ENCODE assay signal across 8 cellular contexts in genomic region chrX:77447339-77448149, GRCh38. TPM values are rescaled to one million over a fixed set of nuclear protein-coding genes. Genes with fewer than 3 reads are reported as not detected.
DNase-seq lines count a peak whose midpoint lies in the region; ATAC-seq, FAIRE-seq and TF ChIP-seq lines count a peak whose summit lies in the region.
"Had no signal": no experiment of that assay in that cellular context is flagged by ENCODE, and none has a peak within 500 bp of the region (broad histone marks: within the 10 kb centered on the region; RNA-seq: fewer than 3 reads in every experiment).

FGF16 (plus strand) TSS chrX:77447389; CDS start chrX:77447675, 286 bp downstream.

- in situ Hi-C loops in HepG2 (cut with HindIII; ENCODE audit: extremely low pct_ligation_motif_present, low pct_unique_long_range_greater_than_20kb) = no loop called here

- H3K27ac ChIP-seq in HUES64 (ENCODE audit: low read depth, low read length) = no peak within 1 kb of the TSS
- H3K27ac ChIP-seq in breast epithelium = no peak within 1 kb of the TSS
- H3K27ac ChIP-seq in HepG2 (ENCODE audit: extremely low read length, insufficient read depth, low read length) = no peak within 1 kb of the TSS
- H3K27ac ChIP-seq in subcutaneous abdominal adipose tissue (ENCODE audit: low read depth, low read length) = no peak within 1 kb of the TSS

- no peaks in the 10 kb centered on the region for H3K79me2 ChIP-seq in HepG2 (ENCODE audit: insufficient read depth, low read length)

- H3K9ac ChIP-seq in HUES64 (ENCODE audit: low read depth, low read length) = peak within 1 kb of the TSS; percentile 69
- H3K9ac ChIP-seq in HepG2 (ENCODE audit: insufficient read depth, low read depth, low read length) = no peak within 1 kb of the TSS
- H3K9ac ChIP-seq in subcutaneous abdominal adipose tissue (ENCODE audit: low read length in 5 of 5) = peak within 1 kb of the TSS in 2 of 5 donors; percentile 21 to 36

- TF ChIP-seq CTCF in breast epithelium (IDR thresholded peaks at IDR 0.05) = no peak
- no peak for TF ChIP-seq CTCF in HepG2 (CRISPR knock-in tag; IDR thresholded peaks at IDR 0.05)

- BruUV-seq in HepG2 (replicated peaks; lab: Mats Ljungman, UMichigan) = no TSS peak

- no peak within 1 kb of the TSS for H2AFZ ChIP-seq in HepG2 (ENCODE audit: low read length)

- H3K4me1 ChIP-seq in HUES64 (ENCODE audit: insufficient read depth, low read length) (no peaks in the 10 kb centered on the region), breast epithelium (no peaks in the 10 kb centered on the region), HepG2 (ENCODE audit: insufficient read depth, low read length) (no peaks in the 10 kb centered on the region), subcutaneous abdominal adipose tissue (ENCODE audit: control insufficient read depth in 5 of 5, insufficient read depth in 5 of 5, low read length in 5 of 5) (peaks cover 0 to 53% (median 29%) of the 10 kb centered on the region in 5 donors)

- DNase-seq in breast epithelium (ENCODE audit: low spot score in 2 of 2) (no peak), HepG2 (ENCODE audit: low spot score) (no peak), islet precursor cell (no peak), NCI-H526 treated with DMSO at 0.1 percent for 48 hours (lab: John Stamatoyannopoulos, UW) (no peak)

- TF ChIP-seq RAD21 in HepG2 (CRISPR knock-in tag; IDR thresholded peaks at IDR 0.05) = no peak

- 3% methylated on average over 84 of the region's 84 CpGs for WGBS in HUES64
- 94% methylated on average over 38 of the region's 84 CpGs for WGBS in HepG2 (ENCODE audit: low lambda C conversion rate)

- no peak for TF ChIP-seq EP300 in HepG2 (IDR thresholded peaks at IDR 0.05; ENCODE audit: low read depth in 2 of 2, low read length in 2 of 2)
- TF ChIP-seq EP300 in HepG2 (CRISPR knock-in tag; IDR thresholded peaks at IDR 0.05; ENCODE audit: borderline replicate concordance) = no peak

- H4K20me1 ChIP-seq in HepG2 (ENCODE audit: insufficient read depth, low read length) = no peaks in the 10 kb centered on the region

- CTCF ChIA-PET in HepG2 (lab: Yijun Ruan, JAX; ENCODE audit: low intra/inter-chr PET ratio, low total read pairs) = no interaction called here

- peak within 1 kb of the TSS; percentile 65 for H3K4me2 ChIP-seq in HepG2 (ENCODE audit: low read depth, low read length)

- no peak for FAIRE-seq in HepG2 (lab: Jason Lieb, UNC)
- FAIRE-seq: TTC549 had no signal

- ATAC-seq in HepG2 (no peak), GM19035 (IDR thresholded peaks at IDR 0.05; ENCODE audit: unreplicated experiment) (no peak)

- POLR2A ChIA-PET in HepG2 (lab: Yijun Ruan, JAX) = no interaction called here

- H3K36me3 ChIP-seq in HUES64 (ENCODE audit: insufficient read depth, low read length) = no peaks in the 10 kb centered on the region
- no peaks in the 10 kb centered on the region for H3K36me3 ChIP-seq in breast epithelium
- H3K36me3 ChIP-seq in HepG2 (replicated peaks in 1 of 2; ENCODE audit: control insufficient read depth in 1 of 2, insufficient read depth in 2 of 2, low read length in 2 of 2) = no peaks in the 10 kb centered on the region
- H3K36me3 ChIP-seq in subcutaneous abdominal adipose tissue (ENCODE audit: control insufficient read depth in 5 of 5, insufficient read depth in 5 of 5, low read length in 5 of 5) = no peaks in the 10 kb centered on the region

- TF ChIP-seq POLR2A in breast epithelium (IDR thresholded peaks at IDR 0.05) (no peak), HepG2 (IDR thresholded peaks at IDR 0.05; ENCODE audit: insufficient read depth in 1 of 2, low read depth in 2 of 2, low read length in 2 of 2) (no peak)

- intact Hi-C loops in breast epithelium (cut with DNase I; ENCODE audit: low total_unique reads) (no loop called here), HepG2 (cut with micrococcal nuclease; ENCODE audit: unreplicated experiment) (no loop called here)

- H3K27me3 ChIP-seq in HUES64 (ENCODE audit: insufficient read depth, low read length) (peaks cover 32% of the 10 kb centered on the region), breast epithelium (peaks cover 0 to 35% of the 10 kb centered on the region in 2 donors), HepG2 (ENCODE audit: control insufficient read depth in 1 of 2, insufficient read depth in 2 of 2, low read length in 2 of 2) (no peaks in the 10 kb centered on the region), subcutaneous abdominal adipose tissue (ENCODE audit: control insufficient read depth in 5 of 5, insufficient read depth in 4 of 5, low read length in 5 of 5) (peaks cover 3 to 27% (median 9%) of the 10 kb centered on the region in 5 donors)

- H3K9me3 ChIP-seq in HUES64 (ENCODE audit: insufficient read depth, low read depth, low read length) = no peaks in the 10 kb centered on the region
- H3K9me3 ChIP-seq in breast epithelium = no peaks in the 10 kb centered on the region
- H3K9me3 ChIP-seq in HepG2 (ENCODE audit: low read length) = no peaks in the 10 kb centered on the region
- no peaks in the 10 kb centered on the region for H3K9me3 ChIP-seq in subcutaneous abdominal adipose tissue (ENCODE audit: control insufficient read depth in 5 of 5, low read length in 5 of 5)

- peak within 1 kb of the TSS; percentile 73 for H3K4me3 ChIP-seq in HUES64 (ENCODE audit: low read length)
- peak within 1 kb of the TSS; percentile 32 to 59 (median 33) for H3K4me3 ChIP-seq in breast epithelium
- peak within 1 kb of the TSS in 2 of 3 experiments; percentile 7 to 28; a peak in 2 of 6 replicates for H3K4me3 ChIP-seq in HepG2 (replicated peaks in 1 of 3; ENCODE audit: insufficient read depth in 1 of 3, low read depth in 2 of 3, low read length in 3 of 3)
- peak within 1 kb of the TSS; percentile 41 to 58 (median 54) for H3K4me3 ChIP-seq in subcutaneous abdominal adipose tissue (ENCODE audit: low read depth in 1 of 5, low read length in 5 of 5)

TF ChIP-seq in HepG2, 621 proteins besides CTCF, POLR2A, EP300 and RAD21 (continues in another document):
- TF ChIP-seq ZNF670 (CRISPR knock-in tag; IDR thresholded peaks at IDR 0.05; ENCODE audit: borderline replicate concordance) (no peak), ZNF138 (CRISPR knock-in tag; IDR thresholded peaks at IDR 0.05; ENCODE audit: low read depth) (no peak), MXD4 (CRISPR knock-in tag; IDR thresholded peaks at IDR 0.05) (no peak), ZNF503 (CRISPR knock-in tag; IDR thresholded peaks at IDR 0.05) (no peak), HOMEZ (CRISPR knock-in tag; IDR thresholded peaks at IDR 0.05; ENCODE audit: low read depth) (no peak)

RNA-seq across cellular contexts. Expression of gene FGF16, which starts in this region (rescaled TPM):
- polyA plus RNA-seq in HUES64 (2013, experiment 1 of 2) = 0.40 TPM
- 0.44 TPM for polyA plus RNA-seq in HUES64 (2013, experiment 2 of 2)
- total RNA-seq in breast epithelium = under 1 TPM in 1 of 3 donors, not detected in 2; 0.16 TPM
- not detected in 2 replicates for total RNA-seq in HepG2 (2016; rRNA removed; fragmentation: Illumina TruSeq; extraction: Trizol)
- total RNA-seq in HepG2 (2016; cell fraction: cytosol; rRNA removed; fragmentation: Illumina TruSeq; extraction: Trizol; ENCODE audit: low read depth) = not detected in 2 replicates
- total RNA-seq in HepG2 (2016; cell fraction: insoluble cytoplasmic fraction; rRNA removed; fragmentation: Illumina TruSeq; extraction: Trizol) = not detected in 2 replicates
- total RNA-seq in HepG2 (2016; cell fraction: membrane; rRNA removed; fragmentation: Illumina TruSeq; extraction: Trizol) = not detected in 2 replicates
- not detected in 2 replicates for total RNA-seq in HepG2 (2016; cell fraction: nucleus; rRNA removed; fragmentation: Illumina TruSeq; extraction: Trizol)
- polyA plus RNA-seq in HepG2 (2011; rRNA removed) = not detected in 2 replicates
- not detected in 2 replicates for polyA plus RNA-seq in HepG2 (2011; cell fraction: cytosol; rRNA removed)
- not detected in 2 replicates for polyA plus RNA-seq in HepG2 (2011; cell fraction: nucleus; rRNA removed)
- not detected in 2 replicates for polyA plus RNA-seq in HepG2 (2012)
- polyA plus RNA-seq in HepG2 (2016; cell fraction: cytosol; fragmentation: Illumina TruSeq; extraction: Trizol; ENCODE audit: low read depth) = not detected in 2 replicates
- not detected in 2 replicates for polyA plus RNA-seq in HepG2 (2016; cell fraction: insoluble cytoplasmic fraction; fragmentation: Illumina TruSeq; extraction: Trizol; ENCODE audit: low read depth)
- not detected in 2 replicates for polyA plus RNA-seq in HepG2 (2016; cell fraction: membrane; fragmentation: Illumina TruSeq; extraction: Trizol; ENCODE audit: low read depth)
- not detected in 2 replicates for polyA plus RNA-seq in HepG2 (2016; cell fraction: nucleus; fragmentation: Illumina TruSeq; extraction: Trizol; ENCODE audit: insufficient read depth, low read depth)
- not detected in 2 replicates for polyA minus RNA-seq in HepG2 (2011; rRNA and poly(A)+ RNA removed; ENCODE audit: low replicate concordance)
- not detected in 2 replicates for polyA minus RNA-seq in HepG2 (2011; cell fraction: cytosol; rRNA and poly(A)+ RNA removed)
- polyA minus RNA-seq in HepG2 (2011; cell fraction: nucleus; rRNA and poly(A)+ RNA removed) = not detected in 2 replicates

Comparison
In these comparisons a context has a peak if more than half of its experiments do, and no peak if none do; other contexts are left out.
1. H3K4me3 ChIP-seq: peak in every context shown above with its lines; median percentile 73 in HUES64; 54 in subcutaneous abdominal adipose tissue; 33 in breast epithelium; 18 in HepG2.